Comparison of ENCODE assay signal across 1 cellular context in the genomic region with DNA sequence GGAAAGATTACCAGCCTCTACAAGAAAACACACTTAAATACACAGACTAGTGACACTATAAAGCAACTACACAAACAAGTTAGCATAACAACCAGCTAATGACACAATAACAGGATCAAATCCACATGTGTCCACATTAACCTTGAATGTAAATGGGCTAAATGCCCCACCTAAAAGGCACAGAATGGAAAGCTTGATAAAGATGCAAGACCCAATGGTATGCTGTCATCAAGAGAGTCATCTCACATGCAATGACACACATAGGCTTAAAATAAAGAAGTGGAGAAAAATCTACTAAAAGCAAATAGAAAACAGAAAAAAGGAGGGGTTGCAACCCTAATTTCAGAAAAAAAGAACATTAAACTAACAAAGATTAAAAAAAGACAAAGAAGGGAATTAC.
TF ChIP-seq lines count a peak whose summit lies in the region.

No MANE protein-coding gene starts in this region.

TF ChIP-seq in WTC11, 78 proteins besides CTCF, POLR2A, EP300 and RAD21:
- no peak for TF ChIP-seq CDX4 (CRISPR knock-in tag; IDR thresholded peaks at IDR 0.05; ENCODE audit: borderline replicate concordance)
- no peak for TF ChIP-seq RORB (CRISPR knock-in tag; IDR thresholded peaks at IDR 0.05)
- TF ChIP-seq GRHL2 (CRISPR knock-in tag; IDR thresholded peaks at IDR 0.05; ENCODE audit: insufficient replicate concordance, severe bottlenecking): no peak
- TF ChIP-seq, protein P1, sequence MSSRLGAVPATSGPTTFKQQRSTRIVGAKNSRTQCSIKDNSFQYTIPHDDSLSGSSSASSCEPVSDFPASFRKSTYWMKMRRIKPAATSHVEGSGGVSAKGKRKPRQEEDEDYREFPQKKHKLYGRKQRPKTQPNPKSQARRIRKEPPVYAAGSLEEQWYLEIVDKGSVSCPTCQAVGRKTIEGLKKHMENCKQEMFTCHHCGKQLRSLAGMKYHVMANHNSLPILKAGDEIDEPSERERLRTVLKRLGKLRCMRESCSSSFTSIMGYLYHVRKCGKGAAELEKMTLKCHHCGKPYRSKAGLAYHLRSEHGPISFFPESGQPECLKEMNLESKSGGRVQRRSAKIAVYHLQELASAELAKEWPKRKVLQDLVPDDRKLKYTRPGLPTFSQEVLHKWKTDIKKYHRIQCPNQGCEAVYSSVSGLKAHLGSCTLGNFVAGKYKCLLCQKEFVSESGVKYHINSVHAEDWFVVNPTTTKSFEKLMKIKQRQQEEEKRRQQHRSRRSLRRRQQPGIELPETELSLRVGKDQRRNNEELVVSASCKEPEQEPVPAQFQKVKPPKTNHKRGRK (CRISPR knock-in tag; IDR thresholded peaks at IDR 0.05; ENCODE audit: borderline replicate concordance): no peak
- no peak for TF ChIP-seq FOXJ3 (CRISPR knock-in tag; IDR thresholded peaks at IDR 0.05; ENCODE audit: borderline replicate concordance)
- TF ChIP-seq NFYB (CRISPR knock-in tag; conservative IDR thresholded peaks at IDR 0.05; ENCODE audit: low read depth): no peak
- TF ChIP-seq ZNF317 (CRISPR knock-in tag; IDR thresholded peaks at IDR 0.05; ENCODE audit: borderline replicate concordance, low read depth): no peak
- TF ChIP-seq AR (CRISPR knock-in tag; IDR thresholded peaks at IDR 0.05): no peak
- TF ChIP-seq, protein P2, sequence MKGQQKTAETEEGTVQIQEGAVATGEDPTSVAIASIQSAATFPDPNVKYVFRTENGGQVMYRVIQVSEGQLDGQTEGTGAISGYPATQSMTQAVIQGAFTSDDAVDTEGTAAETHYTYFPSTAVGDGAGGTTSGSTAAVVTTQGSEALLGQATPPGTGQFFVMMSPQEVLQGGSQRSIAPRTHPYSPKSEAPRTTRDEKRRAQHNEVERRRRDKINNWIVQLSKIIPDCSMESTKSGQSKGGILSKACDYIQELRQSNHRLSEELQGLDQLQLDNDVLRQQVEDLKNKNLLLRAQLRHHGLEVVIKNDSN (CRISPR knock-in tag; IDR thresholded peaks at IDR 0.05): no peak
- no peak for TF ChIP-seq MYBL2 (CRISPR knock-in tag; IDR thresholded peaks at IDR 0.05)
- TF ChIP-seq ZNF671 (CRISPR knock-in tag; IDR thresholded peaks at IDR 0.05): no peak
- TF ChIP-seq E2F4 (CRISPR knock-in tag; IDR thresholded peaks at IDR 0.05; ENCODE audit: borderline replicate concordance, low read depth): no peak
- TF ChIP-seq ZNF416 (CRISPR knock-in tag; IDR thresholded peaks at IDR 0.05): no peak
